15 cellular contexts compared by ENCODE assay signal in the genomic region with DNA sequence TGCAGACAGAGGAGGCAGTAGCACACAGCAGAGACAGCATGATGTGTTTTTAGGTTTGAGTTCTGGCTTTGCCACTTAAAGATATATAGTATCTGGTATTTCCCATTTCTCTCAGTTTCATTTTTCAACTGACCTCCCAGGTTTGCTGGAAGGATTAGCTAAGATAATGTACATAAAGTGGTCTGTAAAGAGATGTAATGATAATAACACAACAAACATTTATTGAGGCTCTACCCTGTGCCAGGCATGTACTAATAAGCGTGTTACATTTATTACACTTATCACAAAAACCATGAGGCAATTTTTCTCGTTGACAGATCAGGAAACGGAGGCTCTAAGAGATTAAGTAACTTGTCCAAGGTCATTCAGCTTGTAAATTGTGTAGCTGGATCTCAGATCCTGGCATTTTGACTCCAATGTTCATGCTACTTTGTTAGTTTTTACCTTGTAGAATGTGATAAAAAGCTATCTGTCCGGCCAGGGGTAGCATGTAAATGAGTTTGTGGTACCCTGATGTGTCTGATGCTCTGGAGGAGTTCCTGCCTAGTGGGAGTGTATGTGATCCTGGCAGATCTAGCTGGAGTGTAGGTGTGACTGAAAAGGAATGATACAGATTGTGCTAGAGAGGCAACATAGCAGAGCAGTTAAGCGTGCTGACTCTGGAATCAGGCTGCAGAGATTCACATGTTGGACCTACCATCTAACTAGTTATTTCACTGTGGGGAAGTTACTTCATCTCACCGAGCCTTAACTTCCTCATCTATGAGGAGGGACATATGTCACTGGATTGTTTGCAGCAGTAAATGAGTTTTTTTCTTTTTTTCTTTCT.
DNase-seq lines count a peak whose midpoint lies in the region; ATAC-seq and TF ChIP-seq lines count a peak whose summit lies in the region.
"Had no signal": no experiment of that assay in that cellular context is flagged by ENCODE, and none has a peak within 500 bp of the region (broad histone marks: within the 10 kb centered on the region; RNA-seq: fewer than 3 reads in every experiment).

No MANE protein-coding gene starts in this region.

- H3K27me3 ChIP-seq in dorsolateral prefrontal cortex (no peaks in the 10 kb centered on the region), lung (ENCODE audit: control insufficient read depth, insufficient read depth) (no peaks in the 10 kb centered on the region)

- intact Hi-C loops in dorsolateral prefrontal cortex (cut with DNase I) = loop anchor here in 1 of 2 donors (1.0 kb wide), 1 partner anchor 32 kb away; no protein-coding TSS in a partner anchor

- 24 to 48% methylated on average over 6 of the region's 6 CpGs for WGBS in lung, 2 donors

- peaks cover 15 to 31% of the 10 kb centered on the region in 2 donors for H3K36me3 ChIP-seq in lung (ENCODE audit: control insufficient read depth in 2 of 2, insufficient read depth in 2 of 2, low read length in 2 of 2)
- H3K36me3 ChIP-seq: HAP-1 had no signal

- DNase-seq in AML-193 (lab: John Stamatoyannopoulos, UW) (peak; percentile 53 to 56), NOMO-1 treated with DMSO at 0.1 percent for 48 hours (lab: John Stamatoyannopoulos, UW; ENCODE audit: unreplicated experiment) (peak; percentile 89), dorsolateral prefrontal cortex (peak in 2 of 10 donors; percentile 30 to 51), lung (ENCODE audit: low spot score) (no peak), erythroblast (lab: John Stamatoyannopoulos, UW) (no peak), NCI-H526 (lab: John Stamatoyannopoulos, UW) (no peak)
- DNase-seq in stimulated activated CD8-positive, alpha-beta memory T cell treated with anti-CD3 and anti-CD28 coated beads, Interleukin-4, amount 100 ng/mL, for 48 hours = no peak
- DNase-seq: activated CD4-positive, CD25-positive, alpha-beta regulatory T cell treated with anti-CD3 and anti-CD28 coated beads, Interleukin-2, amount 50 U/mL, for 72 hours; DMS153; KG1; naive B cell; NCI-H2227 treated with DMSO at 0.1 percent for 48 hours had no signal

- no peak for TF ChIP-seq POLR2A in erythroblast (IDR thresholded peaks at IDR 0.05; ENCODE audit: low read length)

- H3K4me1 ChIP-seq in lung (ENCODE audit: control insufficient read depth in 2 of 2, insufficient read depth in 2 of 2, low read length in 2 of 2) = peaks cover 2 to 3% of the 10 kb centered on the region in 2 donors

- TF ChIP-seq CTCF in dorsolateral prefrontal cortex (IDR thresholded peaks at IDR 0.05 in 54 of 56, conservative IDR thresholded peaks at IDR 0.05 in 2 of 56; ENCODE audit: low read depth in 1 of 56, partially characterized antibody in 56 of 56) = no peak
- no peak for TF ChIP-seq CTCF in lung (IDR thresholded peaks at IDR 0.05; ENCODE audit: control extremely low read depth, extremely low read depth)

- H3K4me3 ChIP-seq in dorsolateral prefrontal cortex = no peak overlapping the region
- H3K4me3 ChIP-seq in lung = no peak overlapping the region
- H3K4me3 ChIP-seq: HAP-1 had no signal

- peak; percentile 19 for ATAC-seq in lung (ENCODE audit: insufficient read depth, low FRiP score)
- ATAC-seq in activated CD4-positive, CD25-positive, alpha-beta regulatory T cell treated with anti-CD3 and anti-CD28 coated beads, Interleukin-2, amount 50 U/mL, for 24 hours = no peak

- peak overlapping the region in 51 of 59 donors; percentile 2 to 87 (median 61) for H3K27ac ChIP-seq in dorsolateral prefrontal cortex
- H3K27ac ChIP-seq in lung (ENCODE audit: low read depth in 1 of 2, low read length in 1 of 2) = peak overlapping the region in 1 of 2 donors; percentile 53
- H3K27ac ChIP-seq: epithelial cell of prostate had no signal

- H3K9me3 ChIP-seq in lung (ENCODE audit: control insufficient read depth in 2 of 2, insufficient read depth in 1 of 2, low read length in 1 of 2) = no peaks in the 10 kb centered on the region
- H3K9me3 ChIP-seq: HAP-1 had no signal

Comparison
In these comparisons a context has a peak if more than half of its experiments do, and no peak if none do; other contexts are left out.
1. DNase-seq: peak in AML-193 (2 of 2) and NOMO-1 treated with DMSO at 0.1 percent for 48 hours (single experiment); none in lung (single experiment), erythroblast (0 of 2), stimulated activated CD8-positive, alpha-beta memory T cell treated with anti-CD3 and anti-CD28 coated beads, Interleukin-4, amount 100 ng/mL, for 48 hours (single experiment) and NCI-H526 (0 of 2).